ENCODE assay signal across 1 cellular context in genomic region chr21:29387598-29387997, GRCh38.
TF ChIP-seq lines count a peak whose summit lies in the region.

No MANE protein-coding gene starts in this region.

TF ChIP-seq in K562, 482 proteins besides CTCF, POLR2A, EP300 and RAD21 (continued from another document):
- 0 out of 2 replicates have a peak, but pooled peaks have one; percentile 33 for TF ChIP-seq PTRF (tag; IDR thresholded peaks at IDR 0.05)
- TF ChIP-seq DMBX1 (CRISPR knock-in tag; IDR thresholded peaks at IDR 0.05; ENCODE audit: borderline replicate concordance), result peak; percentile 85
- TF ChIP-seq ZNF311 (CRISPR knock-in tag; IDR thresholded peaks at IDR 0.05), result peak; percentile 67; the same call in 1 of the 2 replicates
- 0 out of 2 replicates have a peak, but pooled peaks have one; percentile 39 for TF ChIP-seq DDX20 (tag; IDR thresholded peaks at IDR 0.05; ENCODE audit: low read depth)
- TF ChIP-seq CXXC5 (CRISPR knock-in tag; IDR thresholded peaks at IDR 0.05), result 0 out of 2 replicates have a peak, but pooled peaks have one; percentile 38
- TF ChIP-seq, protein P1, sequence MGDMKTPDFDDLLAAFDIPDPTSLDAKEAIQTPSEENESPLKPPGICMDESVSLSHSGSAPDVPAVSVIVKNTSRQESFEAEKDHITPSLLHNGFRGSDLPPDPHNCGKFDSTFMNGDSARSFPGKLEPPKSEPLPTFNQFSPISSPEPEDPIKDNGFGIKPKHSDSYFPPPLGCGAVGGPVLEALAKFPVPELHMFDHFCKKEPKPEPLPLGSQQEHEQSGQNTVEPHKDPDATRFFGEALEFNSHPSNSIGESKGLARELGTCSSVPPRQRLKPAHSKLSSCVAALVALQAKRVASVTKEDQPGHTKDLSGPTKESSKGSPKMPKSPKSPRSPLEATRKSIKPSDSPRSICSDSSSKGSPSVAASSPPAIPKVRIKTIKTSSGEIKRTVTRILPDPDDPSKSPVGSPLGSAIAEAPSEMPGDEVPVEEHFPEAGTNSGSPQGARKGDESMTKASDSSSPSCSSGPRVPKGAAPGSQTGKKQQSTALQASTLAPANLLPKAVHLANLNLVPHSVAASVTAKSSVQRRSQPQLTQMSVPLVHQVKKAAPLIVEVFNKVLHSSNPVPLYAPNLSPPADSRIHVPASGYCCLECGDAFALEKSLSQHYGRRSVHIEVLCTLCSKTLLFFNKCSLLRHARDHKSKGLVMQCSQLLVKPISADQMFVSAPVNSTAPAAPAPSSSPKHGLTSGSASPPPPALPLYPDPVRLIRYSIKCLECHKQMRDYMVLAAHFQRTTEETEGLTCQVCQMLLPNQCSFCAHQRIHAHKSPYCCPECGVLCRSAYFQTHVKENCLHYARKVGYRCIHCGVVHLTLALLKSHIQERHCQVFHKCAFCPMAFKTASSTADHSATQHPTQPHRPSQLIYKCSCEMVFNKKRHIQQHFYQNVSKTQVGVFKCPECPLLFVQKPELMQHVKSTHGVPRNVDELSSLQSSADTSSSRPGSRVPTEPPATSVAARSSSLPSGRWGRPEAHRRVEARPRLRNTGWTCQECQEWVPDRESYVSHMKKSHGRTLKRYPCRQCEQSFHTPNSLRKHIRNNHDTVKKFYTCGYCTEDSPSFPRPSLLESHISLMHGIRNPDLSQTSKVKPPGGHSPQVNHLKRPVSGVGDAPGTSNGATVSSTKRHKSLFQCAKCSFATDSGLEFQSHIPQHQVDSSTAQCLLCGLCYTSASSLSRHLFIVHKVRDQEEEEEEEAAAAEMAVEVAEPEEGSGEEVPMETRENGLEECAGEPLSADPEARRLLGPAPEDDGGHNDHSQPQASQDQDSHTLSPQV (IDR thresholded peaks at IDR 0.05), result peak; percentile 66
